29 cellular contexts compared by ENCODE assay signal in the genomic region with DNA sequence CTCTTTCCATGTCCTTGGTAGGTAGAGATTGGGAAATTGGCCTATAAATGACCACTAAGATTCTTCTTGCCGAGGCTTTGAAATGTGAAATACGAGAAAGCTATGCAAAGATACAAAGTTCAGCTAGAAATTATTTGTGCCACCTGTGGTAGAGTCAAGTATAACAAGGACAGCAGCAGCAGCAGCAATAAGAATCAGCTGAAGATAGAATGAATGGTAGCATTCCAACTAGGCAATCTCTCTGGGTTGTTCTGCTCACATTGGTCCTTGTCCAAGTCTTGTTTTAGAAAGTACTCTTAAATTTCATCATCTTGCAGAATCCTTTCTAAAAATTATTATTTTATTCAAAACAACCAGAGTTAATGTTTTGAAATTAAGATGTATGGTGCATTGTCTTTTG.
DNase-seq lines count a peak whose midpoint lies in the region; ATAC-seq, FAIRE-seq and TF ChIP-seq lines count a peak whose summit lies in the region.
"Had no signal": no experiment of that assay in that cellular context is flagged by ENCODE, and none has a peak within 500 bp of the region (broad histone marks: within the 10 kb centered on the region; RNA-seq: fewer than 3 reads in every experiment).

No MANE protein-coding gene starts in this region.

- POLR2A ChIA-PET in H1 (lab: Charles Lee; ENCODE audit: partially characterized antibody) = no interaction called here

- H4K91ac ChIP-seq in H1 (replicated peaks; ENCODE audit: insufficient read length, low read length) = no peak overlapping the region

- peaks cover 10% of the 10 kb centered on the region for H3K4me1 ChIP-seq in OCI-LY1 (ENCODE audit: insufficient read depth, low read length, severe bottlenecking)
- no peaks in the 10 kb centered on the region for H3K4me1 ChIP-seq in H1 (replicated peaks in 1 of 4; ENCODE audit: control insufficient read depth in 3 of 4, insufficient read depth in 4 of 4, low read length in 3 of 4)
- H3K4me1 ChIP-seq: gastroesophageal sphincter, left ventricle myocardium inferior had no signal

- no peak overlapping the region for H3K4me3 ChIP-seq in OCI-LY1 (ENCODE audit: low read depth, low read length, poor library complexity, severe bottlenecking)
- H3K4me3 ChIP-seq in H1 (ENCODE audit: extremely low read depth in 1 of 4, insufficient read depth in 2 of 4, low read depth in 3 of 4, low read length in 4 of 4) = no peak overlapping the region
- no peak overlapping the region for H3K4me3 ChIP-seq in retinal pigment epithelial cell (ENCODE audit: low read length)
- H3K4me3 ChIP-seq: gastroesophageal sphincter, left ventricle myocardium inferior had no signal

- CTCF ChIA-PET in H1 (lab: Charles Lee; ENCODE audit: partially characterized antibody) = interaction anchor here (0.5 to 1.9 kb wide), 8 partner anchors 10 to 1566 kb away, joined by 3 to 10 read pairs (median 3); no protein-coding TSS in a partner anchor

- no peak overlapping the region for H3K23ac ChIP-seq in H1 (ENCODE audit: insufficient read length)

- H2BK120ac ChIP-seq in H1 (replicated peaks; ENCODE audit: low read depth, low read length) = no peak overlapping the region

- H3K79me2 ChIP-seq in OCI-LY1 (ENCODE audit: insufficient read depth, low read length) = no peaks in the 10 kb centered on the region
- no peaks in the 10 kb centered on the region for H3K79me2 ChIP-seq in H1 (ENCODE audit: control insufficient read depth in 1 of 2, insufficient read depth in 2 of 2, low read length in 2 of 2)

- no peaks in the 10 kb centered on the region for H3K23me2 ChIP-seq in H1 (ENCODE audit: low read depth, low read length)

- TF ChIP-seq EP300 in H1 (IDR thresholded peaks at IDR 0.05; ENCODE audit: borderline replicate concordance in 1 of 2, low read depth in 2 of 2, low read length in 2 of 2) = no peak

- H3K27me3 ChIP-seq in OCI-LY1 (ENCODE audit: insufficient read depth, low read length) (no peaks in the 10 kb centered on the region), H1 (replicated peaks in 1 of 4; ENCODE audit: control insufficient read depth in 3 of 4, extremely low read depth in 1 of 4, insufficient read depth in 3 of 4, low read length in 3 of 4) (peaks cover 0 to 1% (median 0%) of the 10 kb centered on the region in 4 experiments; a peak in 1 of 7 replicates)
- H3K27me3 ChIP-seq: gastroesophageal sphincter, neutrophil had no signal

- H2BK20ac ChIP-seq in H1 (ENCODE audit: low read length) = no peak overlapping the region

- H3K9me3 ChIP-seq in OCI-LY1 (ENCODE audit: low read length) = peaks cover 3% of the 10 kb centered on the region
- peaks cover 0 to 3% of the 10 kb centered on the region in 2 experiments for H3K9me3 ChIP-seq in H1 (ENCODE audit: insufficient read depth in 2 of 2, low read depth in 1 of 2, low read length in 1 of 2)
- H3K9me3 ChIP-seq: gastroesophageal sphincter, neutrophil, SK-N-SH had no signal

- H4K20me1 ChIP-seq in OCI-LY1 (ENCODE audit: insufficient read depth, low read length) (no peaks in the 10 kb centered on the region), H1 (replicated peaks in 1 of 2; ENCODE audit: control insufficient read depth in 1 of 2, insufficient read depth in 2 of 2, low read length in 2 of 2) (no peaks in the 10 kb centered on the region)

- TF ChIP-seq CTCF in OCI-LY1 (IDR thresholded peaks at IDR 0.05; ENCODE audit: low read length) (peak; percentile 18; the same call in 1 of the 2 replicates), H1 (IDR thresholded peaks at IDR 0.05; ENCODE audit: control extremely low read depth in 1 of 3, insufficient read depth in 1 of 3, low read depth in 1 of 3, low read length in 3 of 3) (peak in 1 of 3 experiments; percentile 20; a peak in 1 of 4 replicates), retinal pigment epithelial cell (conservative IDR thresholded peaks at IDR 0.05; ENCODE audit: low read depth, low read length) (peak; percentile 7)

- H3K14ac ChIP-seq in H1 (ENCODE audit: insufficient read length) = no peak overlapping the region

- no peak for ATAC-seq in HG02763 (IDR thresholded peaks at IDR 0.05; ENCODE audit: unreplicated experiment)
- ATAC-seq: activated T-helper 17 cell treated with anti-CD3 and anti-CD28 coated beads, Interleukin-2, amount 50 U/mL, for 72 hours; gastroesophageal sphincter; stimulated activated naive B cell treated with anti-CD40 and anti-IgM and Interleukin-4, amounts not matched to agents 10 μg/mL and 1 μg/mL and 100 μg/mL, for 72 hours had no signal

- H3K9ac ChIP-seq in OCI-LY1 (ENCODE audit: low read length) = no peak overlapping the region
- H3K9ac ChIP-seq in H1 (replicated peaks in 1 of 4; ENCODE audit: extremely low read depth in 1 of 4, low read depth in 3 of 4, low read length in 3 of 4) = no peak overlapping the region
- H3K9ac ChIP-seq: SK-N-SH had no signal

- TF ChIP-seq RAD21 in H1 (IDR thresholded peaks at IDR 0.05 in 1 of 2, conservative IDR thresholded peaks at IDR 0.05 in 1 of 2; ENCODE audit: low read depth in 2 of 2, low read length in 2 of 2) = 0 out of 4 replicates have a peak, but pooled peaks of 1 of the 2 experiments have one; percentile 13

- H3K4me2 ChIP-seq in OCI-LY1 (ENCODE audit: low read length) = no peak overlapping the region; the same call in 1 of the 2 replicates
- H3K4me2 ChIP-seq in H1 (ENCODE audit: insufficient read depth in 1 of 2, low read depth in 2 of 2, low read length in 2 of 2) = no peak overlapping the region
- H3K4me2 ChIP-seq: SK-N-SH had no signal

- no peaks in the 10 kb centered on the region for H3K79me1 ChIP-seq in H1 (ENCODE audit: low read depth, low read length)

- H3F3A ChIP-seq in OCI-LY1 (ENCODE audit: insufficient read depth, low read length) = no peaks in the 10 kb centered on the region

- no peak overlapping the region for H3K18ac ChIP-seq in H1 (ENCODE audit: extremely low read depth, low read length)

- no peak overlapping the region for H2AK5ac ChIP-seq in H1 (ENCODE audit: low read depth, low read length)

- no peak for TF ChIP-seq POLR2A in H1 (IDR thresholded peaks at IDR 0.05; ENCODE audit: control extremely low read depth in 1 of 2, low read depth in 2 of 2, low read length in 2 of 2)

- no peaks in the 10 kb centered on the region for H3K9me2 ChIP-seq in OCI-LY1 (ENCODE audit: low read depth, low read length)
- H3K9me2 ChIP-seq: SK-N-SH had no signal

- H3K27ac ChIP-seq in OCI-LY1 (ENCODE audit: low read depth, low read length, poor library complexity, severe bottlenecking) = no peak overlapping the region
- no peak overlapping the region for H3K27ac ChIP-seq in H1 (ENCODE audit: low read depth, low read length)
- H3K27ac ChIP-seq: gastroesophageal sphincter, left ventricle myocardium inferior, neutrophil had no signal

- H2BK15ac ChIP-seq in H1 (ENCODE audit: low read length) = no peak overlapping the region

- H4K5ac ChIP-seq in H1 (ENCODE audit: insufficient read length, low read depth, low read length) = no peak overlapping the region

- no peak for FAIRE-seq in H1 (lab: Jason Lieb, UNC)
- FAIRE-seq: D721Med, islet of Langerhans had no signal

- H3K36me3 ChIP-seq in OCI-LY1 (ENCODE audit: insufficient read depth, low read length) (no peaks in the 10 kb centered on the region), H1 (ENCODE audit: control insufficient read depth in 2 of 4, insufficient read depth in 4 of 4, low read length in 3 of 4) (no peaks in the 10 kb centered on the region)
- H3K36me3 ChIP-seq: gastroesophageal sphincter, left ventricle myocardium inferior, neutrophil had no signal

- H2BK5ac ChIP-seq in H1 (ENCODE audit: low read depth, low read length) = no peak overlapping the region

- 88% methylated on average over 2 of the region's 2 CpGs; no CpG with 5 or more reads in 1 of the 2 experiments for WGBS in H1 (ENCODE audit: extremely low coverage in 1 of 2, insufficient coverage in 1 of 2, insufficient read length in 1 of 2, insufficient replicate concordance in 2 of 2, low coverage in 1 of 2, low lambda C conversion rate in 2 of 2, missing lambda C conversion rate in 1 of 2), 2 experiments

- no peak overlapping the region for H4K8ac ChIP-seq in H1 (ENCODE audit: extremely low read depth, insufficient read depth, low read length)

- DNase-seq in DMS53 (lab: John Stamatoyannopoulos, UW) (peak; percentile 22), DMS53 treated with DMSO at 0.1 percent for 48 hours (lab: John Stamatoyannopoulos, UW; ENCODE audit: unreplicated experiment) (no peak), H1 (ENCODE audit: low read depth in 1 of 2, low spot score in 2 of 2) (no peak), retinal pigment epithelial cell (ENCODE audit: low read depth) (no peak), NCI-H2227 (lab: John Stamatoyannopoulos, UW; ENCODE audit: unreplicated experiment) (no peak), KG1 (lab: John Stamatoyannopoulos, UW) (no peak)
- DNase-seq: 8988T; activated CD4-positive, alpha-beta memory T cell treated with anti-CD3 and anti-CD28 coated beads for 36 hours; activated CD4-positive, CD25-positive, alpha-beta regulatory T cell treated with anti-CD3 and anti-CD28 coated beads, Interleukin-2, amount 50 U/mL, for 72 hours; activated CD8-positive, alpha-beta memory T cell treated with anti-CD3 and anti-CD28 coated beads, Interleukin-2, amount 50 U/mL, for 48 hours; anterior cingulate cortex; CD4-positive, alpha-beta T cell; cortex of kidney; HCEC 1CT; hypothalamus; Kasumi-1; left ventricle myocardium inferior; NCI-H1436 treated with DMSO at 0.1 percent for 48 hours; NCI-H2171 treated with DMSO at 0.1 percent for 48 hours; SK-N-SH; stimulated activated CD4-positive, alpha-beta T cell treated with anti-CD3 and anti-CD28 coated beads, Interleukin-15, amount 100 ng/mL, for 24 hours; stimulated activated naive B cell treated with anti-CD40 and anti-IgM and Interleukin-4, amounts not matched to agents 10 μg/mL and 1 μg/mL and 100 μg/mL, for 72 hours had no signal

- H3K4ac ChIP-seq in H1 (replicated peaks; ENCODE audit: insufficient read length, low read depth, low read length) = no peak overlapping the region

- H2AFZ ChIP-seq in OCI-LY1 (ENCODE audit: low read length) (0 out of 2 replicates have a peak overlapping the region, but pooled peaks have one; percentile 78), H1 (ENCODE audit: low read length) (peak overlapping the region; percentile 39; the same call in 1 of the 2 replicates)

- no peak overlapping the region for H2BK12ac ChIP-seq in H1 (ENCODE audit: low read depth, low read length)

- H3K56ac ChIP-seq in H1 (replicated peaks; ENCODE audit: insufficient read length, low read depth, low read length) = no peak overlapping the region

TF ChIP-seq in H1, 55 proteins besides CTCF, POLR2A, EP300 and RAD21 (continues in another document):
- TF ChIP-seq CREB1 (IDR thresholded peaks at IDR 0.05) = no peak
- TF ChIP-seq TAF1 (IDR thresholded peaks at IDR 0.05; ENCODE audit: low read depth, low read length) = no peak
- no peak for TF ChIP-seq SIX5 (IDR thresholded peaks at IDR 0.05; ENCODE audit: low read depth, low read length)
- no peak for TF ChIP-seq ASH2L (IDR thresholded peaks at IDR 0.05; ENCODE audit: low read length)
- TF ChIP-seq CHD2 (IDR thresholded peaks at IDR 0.05; ENCODE audit: low read length) = no peak
- no peak for TF ChIP-seq TBP (IDR thresholded peaks at IDR 0.05; ENCODE audit: low read depth, low read length)
- no peak for TF ChIP-seq SRF (IDR thresholded peaks at IDR 0.05; ENCODE audit: low read depth, low read length)
